In the genomic region with DNA sequence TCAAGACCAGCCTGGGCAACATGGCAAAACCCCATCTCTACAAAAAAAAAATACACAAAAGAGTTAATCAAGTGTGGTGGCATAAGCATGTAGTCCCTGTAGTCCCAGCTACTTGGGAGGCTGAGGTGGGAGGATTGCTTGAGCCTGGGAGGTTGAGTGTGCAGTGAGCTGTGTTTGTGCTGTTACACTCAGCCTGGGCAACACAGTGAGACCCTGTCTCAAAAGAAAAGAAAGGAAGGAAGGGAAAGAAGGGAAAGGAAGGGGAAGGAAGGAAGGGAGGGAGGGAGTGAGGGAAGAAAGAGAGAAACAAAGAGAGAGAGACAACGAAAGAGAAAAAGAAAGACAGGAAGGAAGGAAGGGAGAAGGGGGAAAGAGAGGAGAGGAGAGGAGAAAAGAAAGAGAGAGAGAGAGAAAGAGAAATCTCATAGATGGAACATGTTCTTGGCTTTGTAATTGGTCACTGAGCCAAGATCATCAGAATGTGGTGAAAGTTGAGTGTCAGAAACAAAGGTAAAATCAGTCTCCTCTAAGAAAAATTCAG, we compare ENCODE assay signal across 25 cellular contexts.
"Had no signal": no experiment of that assay in that cellular context is flagged by ENCODE, and none has a peak within 500 bp of the region (broad histone marks: within the 10 kb centered on the region; RNA-seq: fewer than 3 reads in every experiment).

No MANE protein-coding gene starts in this region.

- H3K4me2 ChIP-seq: hepatocyte had no signal

- DNase-seq: islet precursor cell; left ventricle myocardium inferior; midbrain; mucosa of descending colon; naive thymus-derived CD4-positive, alpha-beta T cell; nucleus accumbens; pancreas; posterior cingulate gyrus; retina; right cardiac atrium; sigmoid colon; small intestine; spleen; stimulated activated CD4-positive, alpha-beta T cell treated with anti-CD3 and anti-CD28 coated beads, Interleukin-4, amount 100 ng/mL, for 24 hours; stimulated activated naive CD4-positive, alpha-beta T cell treated with Interleukin-2 at 50 U/mL for 16 hours; stimulated activated naive CD8-positive, alpha-beta T cell treated with anti-CD3 and anti-CD28 coated beads, Interleukin-15, amount 100 ng/mL, for 72 hours; substantia nigra; uterus had no signal

- H3K36me3 Mint-ChIP-seq: naive thymus-derived CD4-positive, alpha-beta T cell; natural killer cell treated with Interleukin-12 subunit alpha and Interleukin-12 subunit beta and Interleukin-15 and Interleukin-18, amount 100 ng/mL, for 72 hours; stimulated activated effector memory CD8-positive, alpha-beta T cell treated with anti-CD3 and anti-CD28 coated beads, Interleukin-12 subunit alpha, Interleukin-12 subunit beta, amount 100 ng/mL, for 72 hours; type B pancreatic cell had no signal

- H3K4me3 ChIP-seq: hepatocyte, left ventricle myocardium inferior, lung, mucosa of descending colon, pancreas, prostate gland, sigmoid colon, spleen, tibial nerve, uterus had no signal

- H3K27me3 Mint-ChIP-seq: stimulated activated naive CD8-positive, alpha-beta T cell treated with anti-CD3 and anti-CD28 coated beads, Interleukin-15, amount 100 ng/mL, for 72 hours; type B pancreatic cell had no signal

- H3K9me3 Mint-ChIP-seq: naive thymus-derived CD4-positive, alpha-beta T cell; natural killer cell treated with Interleukin-12 subunit alpha and Interleukin-12 subunit beta and Interleukin-15 and Interleukin-18, amount 100 ng/mL, for 72 hours; stimulated activated effector memory CD8-positive, alpha-beta T cell treated with anti-CD3 and anti-CD28 coated beads, Interleukin-12 subunit alpha, Interleukin-12 subunit beta, amount 100 ng/mL, for 72 hours; stimulated activated naive CD8-positive, alpha-beta T cell treated with anti-CD3 and anti-CD28 coated beads, Interleukin-15, amount 100 ng/mL, for 72 hours; type B pancreatic cell had no signal

- FAIRE-seq: pancreas, small intestine had no signal

- H3K4me1 ChIP-seq: pancreas, prostate gland, sigmoid colon, tibial nerve, uterus had no signal

- H3K27ac Mint-ChIP-seq: naive thymus-derived CD4-positive, alpha-beta T cell; natural killer cell treated with Interleukin-12 subunit alpha and Interleukin-12 subunit beta and Interleukin-15 and Interleukin-18, amount 100 ng/mL, for 72 hours; stimulated activated effector memory CD8-positive, alpha-beta T cell treated with anti-CD3 and anti-CD28 coated beads, Interleukin-12 subunit alpha, Interleukin-12 subunit beta, amount 100 ng/mL, for 72 hours; stimulated activated naive CD8-positive, alpha-beta T cell treated with anti-CD3 and anti-CD28 coated beads, Interleukin-15, amount 100 ng/mL, for 72 hours; type B pancreatic cell had no signal

- H3K9me3 ChIP-seq: left ventricle myocardium inferior, mucosa of descending colon, pancreas, prostate gland, sigmoid colon, spleen, tibial nerve, uterus had no signal

- H3K27me3 ChIP-seq: hepatocyte, pancreas, sigmoid colon, spleen, tibial nerve, uterus had no signal

- H3K27ac ChIP-seq: hepatocyte, left ventricle myocardium inferior, pancreas, prostate gland, sigmoid colon, spleen, tibial nerve, uterus had no signal

- H3K4me3 Mint-ChIP-seq: naive thymus-derived CD4-positive, alpha-beta T cell; natural killer cell treated with Interleukin-12 subunit alpha and Interleukin-12 subunit beta and Interleukin-15 and Interleukin-18, amount 100 ng/mL, for 72 hours; stimulated activated effector memory CD8-positive, alpha-beta T cell treated with anti-CD3 and anti-CD28 coated beads, Interleukin-12 subunit alpha, Interleukin-12 subunit beta, amount 100 ng/mL, for 72 hours; stimulated activated naive CD8-positive, alpha-beta T cell treated with anti-CD3 and anti-CD28 coated beads, Interleukin-15, amount 100 ng/mL, for 72 hours; type B pancreatic cell had no signal

- H3K36me3 ChIP-seq: left ventricle myocardium inferior, pancreas, prostate gland, sigmoid colon, spleen, tibial nerve, uterus had no signal

- ATAC-seq: mucosa of descending colon; naive thymus-derived CD4-positive, alpha-beta T cell; natural killer cell treated with Interleukin-12 subunit alpha and Interleukin-12 subunit beta and Interleukin-15 and Interleukin-18, amount 100 ng/mL, for 72 hours; pancreas; right cardiac atrium; stimulated activated effector memory CD8-positive, alpha-beta T cell treated with anti-CD3 and anti-CD28 coated beads, Interleukin-12 subunit alpha, Interleukin-12 subunit beta, amount 100 ng/mL, for 72 hours; stimulated activated naive CD8-positive, alpha-beta T cell treated with anti-CD3 and anti-CD28 coated beads, Interleukin-15, amount 100 ng/mL, for 72 hours had no signal

- H2AFZ ChIP-seq: hepatocyte had no signal

- H3K79me2 ChIP-seq: hepatocyte had no signal

- H3K4me1 Mint-ChIP-seq: stimulated activated effector memory CD8-positive, alpha-beta T cell treated with anti-CD3 and anti-CD28 coated beads, Interleukin-12 subunit alpha, Interleukin-12 subunit beta, amount 100 ng/mL, for 72 hours; stimulated activated naive CD8-positive, alpha-beta T cell treated with anti-CD3 and anti-CD28 coated beads, Interleukin-15, amount 100 ng/mL, for 72 hours had no signal
